In genomic region chr1:1250828-1251284, GRCh38 we compare ENCODE assay signal across 8 cellular contexts. TPM values are rescaled to one million over a fixed set of nuclear protein-coding genes. Genes with fewer than 3 reads are reported as not detected.
DNase-seq lines count a peak whose midpoint lies in the region; ATAC-seq and TF ChIP-seq lines count a peak whose summit lies in the region.

No MANE protein-coding gene starts in this region.

- H3K27ac ChIP-seq in C4-2B (0 out of 2 replicates have a peak overlapping the region, but pooled peaks have one; percentile 2), upper lobe of right lung (no peak overlapping the region), esophagus squamous epithelium (peak overlapping the region in 2 of 4 donors; percentile 27 to 34), body of pancreas (no peak overlapping the region)

- WGBS in esophagus squamous epithelium, 2 donors = 25 to 60% methylated on average over 4 to 12 of the region's 16 CpGs
- 74 to 95% methylated on average over 4 to 16 of the region's 16 CpGs for WGBS in body of pancreas, 2 donors

- peaks cover 9% of the 10 kb centered on the region for H3K4me1 Mint-ChIP-seq in activated CD4-positive, alpha-beta T cell treated with anti-CD3 and anti-CD28 coated beads, Interleukin-2, amount 10 ng/mL, durations not matched to agents 7 days and 5 days
- peaks cover 5 to 18% of the 10 kb centered on the region in 2 donors for H3K4me1 Mint-ChIP-seq in immature natural killer cell

- H3K4me3 ChIP-seq in upper lobe of right lung (no peak overlapping the region), esophagus squamous epithelium (no peak overlapping the region), body of pancreas (no peak overlapping the region)

- peaks cover 5% of the 10 kb centered on the region for H3K27me3 ChIP-seq in upper lobe of right lung
- peaks cover 0 to 24% (median 7%) of the 10 kb centered on the region in 4 donors for H3K27me3 ChIP-seq in esophagus squamous epithelium
- no peaks in the 10 kb centered on the region for H3K27me3 ChIP-seq in body of pancreas

- no peaks in the 10 kb centered on the region for H3K9me3 Mint-ChIP-seq in activated CD4-positive, alpha-beta T cell treated with anti-CD3 and anti-CD28 coated beads, Interleukin-2, amount 10 ng/mL, durations not matched to agents 7 days and 5 days
- H3K9me3 Mint-ChIP-seq in immature natural killer cell = no peaks in the 10 kb centered on the region

- DNase-seq in activated CD4-positive, alpha-beta T cell treated with anti-CD3 and anti-CD28 coated beads, Interleukin-2, amount 10 ng/mL, durations not matched to agents 7 days and 5 days = no peak
- DNase-seq in immature natural killer cell = peak; percentile 21 to 42 (median 31)
- no peak for DNase-seq in upper lobe of right lung
- DNase-seq in AG20443 (ENCODE audit: low spot score) = no peak
- DNase-seq in esophagus squamous epithelium (lab: John Stamatoyannopoulos, UW) = no peak
- DNase-seq in body of pancreas = no peak

- TF ChIP-seq CTCF in C4-2B (conservative IDR thresholded peaks at IDR 0.05) (no peak), upper lobe of right lung (IDR thresholded peaks at IDR 0.05) (no peak), esophagus squamous epithelium (IDR thresholded peaks at IDR 0.05) (no peak), body of pancreas (IDR thresholded peaks at IDR 0.05) (no peak)

- H3K36me3 ChIP-seq in upper lobe of right lung (peaks cover 38% of the 10 kb centered on the region), esophagus squamous epithelium (peaks cover 0 to 47% (median 16%) of the 10 kb centered on the region in 3 donors), body of pancreas (replicated peaks in 1 of 2; ENCODE audit: insufficient read depth in 1 of 2, low read depth in 2 of 2) (peaks cover 6% of the 10 kb centered on the region in 2 donors)

- intact Hi-C loops in upper lobe of right lung (cut with DNase I) (no loop called here), esophagus squamous epithelium (cut with DNase I) (no loop called here), body of pancreas (cut with DNase I) (no loop called here)

- POLR2A ChIA-PET in activated CD4-positive, alpha-beta T cell treated with anti-CD3 and anti-CD28 coated beads, Interleukin-2, amount 10 ng/mL, durations not matched to agents 7 days and 5 days (lab: Charles Lee) = no interaction called here

- H3K36me3 Mint-ChIP-seq in activated CD4-positive, alpha-beta T cell treated with anti-CD3 and anti-CD28 coated beads, Interleukin-2, amount 10 ng/mL, durations not matched to agents 7 days and 5 days (ENCODE audit: low read depth) = peaks cover 18% of the 10 kb centered on the region
- H3K36me3 Mint-ChIP-seq in immature natural killer cell = peaks cover 0 to 6% (median 0%) of the 10 kb centered on the region in 3 donors

- H3K4me3 Mint-ChIP-seq in activated CD4-positive, alpha-beta T cell treated with anti-CD3 and anti-CD28 coated beads, Interleukin-2, amount 10 ng/mL, durations not matched to agents 7 days and 5 days = no peak overlapping the region
- H3K4me3 Mint-ChIP-seq in immature natural killer cell = peak overlapping the region in 3 of 5 donors; percentile 22 to 57 (median 46)

- H3K27ac Mint-ChIP-seq in activated CD4-positive, alpha-beta T cell treated with anti-CD3 and anti-CD28 coated beads, Interleukin-2, amount 10 ng/mL, durations not matched to agents 7 days and 5 days = peak overlapping the region; percentile 71
- H3K27ac Mint-ChIP-seq in immature natural killer cell = peak overlapping the region; percentile 64 to 90 (median 74)

- TF ChIP-seq POLR2A in esophagus squamous epithelium (IDR thresholded peaks at IDR 0.05) (no peak), body of pancreas (IDR thresholded peaks at IDR 0.05) (no peak)

- CTCF ChIA-PET in activated CD4-positive, alpha-beta T cell treated with anti-CD3 and anti-CD28 coated beads, Interleukin-2, amount 10 ng/mL, durations not matched to agents 7 days and 5 days (lab: Charles Lee) = interaction anchor here (0.6 to 1.6 kb wide), 7 partner anchors 9 to 210 kb away, joined by 3 to 9 read pairs (median 4); no protein-coding TSS in a partner anchor

- H3K9me3 ChIP-seq in upper lobe of right lung = no peaks in the 10 kb centered on the region
- H3K9me3 ChIP-seq in esophagus squamous epithelium = no peaks in the 10 kb centered on the region
- H3K9me3 ChIP-seq in body of pancreas = no peaks in the 10 kb centered on the region

- peak; percentile 64 for ATAC-seq in HG03378 (IDR thresholded peaks at IDR 0.05; ENCODE audit: unreplicated experiment)
- ATAC-seq in upper lobe of right lung = peak; percentile 4
- ATAC-seq in body of pancreas = no peak

- no peaks in the 10 kb centered on the region for H3K4me1 ChIP-seq in upper lobe of right lung
- H3K4me1 ChIP-seq in esophagus squamous epithelium = peaks cover 8 to 29% (median 12%) of the 10 kb centered on the region in 3 donors
- H3K4me1 ChIP-seq in body of pancreas = no peaks in the 10 kb centered on the region

- peaks cover 5% of the 10 kb centered on the region for H3K27me3 Mint-ChIP-seq in activated CD4-positive, alpha-beta T cell treated with anti-CD3 and anti-CD28 coated beads, Interleukin-2, amount 10 ng/mL, durations not matched to agents 7 days and 5 days
- peaks cover 0 to 1% (median 0%) of the 10 kb centered on the region in 3 donors for H3K27me3 Mint-ChIP-seq in immature natural killer cell (ENCODE audit: low read depth in 3 of 3)

RNA-seq across cellular contexts. Expression of gene C1QTNF12, which starts 4.3 kb away (rescaled TPM):
- total RNA-seq in activated CD4-positive, alpha-beta T cell treated with anti-CD3 and anti-CD28 coated beads, Interleukin-2, amount 10 ng/mL, durations not matched to agents 7 days and 5 days = 1 to 10 TPM; 1.2 to 1.4 TPM
- not detected for polyA plus RNA-seq in immature natural killer cell
- total RNA-seq in upper lobe of right lung (2.6 TPM), esophagus squamous epithelium (1 to 10 TPM in 2 of 4 donors, under 1 TPM in 1, not detected in 1; 0.79 to 3.0 (median 1.7) TPM), body of pancreas (not detected)

RNA-seq across cellular contexts. Expression of gene B3GALT6, which starts 18.8 kb away (rescaled TPM):
- 10 to 100 TPM; 15.8 to 19.2 TPM for total RNA-seq in activated CD4-positive, alpha-beta T cell treated with anti-CD3 and anti-CD28 coated beads, Interleukin-2, amount 10 ng/mL, durations not matched to agents 7 days and 5 days
- polyA plus RNA-seq in immature natural killer cell = 10 to 100 TPM in 1 of 3 donors, 1 to 10 TPM in 2; 5.3 to 13.9 (median 9.9) TPM
- 16.7 TPM for total RNA-seq in upper lobe of right lung
- total RNA-seq in esophagus squamous epithelium = 10 to 100 TPM; 13.5 to 17.5 (median 15.6) TPM
- 10 to 100 TPM; 18.4 to 35.6 TPM for total RNA-seq in body of pancreas

RNA-seq across cellular contexts. Expression of gene SDF4, which starts 19.1 kb away (rescaled TPM):
- 10 to 100 TPM; 81.7 to 91.4 TPM for total RNA-seq in activated CD4-positive, alpha-beta T cell treated with anti-CD3 and anti-CD28 coated beads, Interleukin-2, amount 10 ng/mL, durations not matched to agents 7 days and 5 days
- 100 to 1,000 TPM; 157 to 240 (median 194) TPM for polyA plus RNA-seq in immature natural killer cell
- total RNA-seq in upper lobe of right lung = 132 TPM
- total RNA-seq in esophagus squamous epithelium = 10 to 100 TPM; 65.0 to 75.4 (median 67.6) TPM
- 10 to 100 TPM; 89.2 to 97.6 TPM for total RNA-seq in body of pancreas

RNA-seq across cellular contexts. Expression of gene UBE2J2, which starts 22.8 kb away (rescaled TPM):
- total RNA-seq in activated CD4-positive, alpha-beta T cell treated with anti-CD3 and anti-CD28 coated beads, Interleukin-2, amount 10 ng/mL, durations not matched to agents 7 days and 5 days = 10 to 100 TPM; 63.4 to 63.7 TPM
- 100 to 1,000 TPM in 1 of 3 donors, 10 to 100 TPM in 2; 77.8 to 105 (median 83.9) TPM for polyA plus RNA-seq in immature natural killer cell
- total RNA-seq in upper lobe of right lung (52.5 TPM), esophagus squamous epithelium (10 to 100 TPM; 32.6 to 54.3 (median 42.5) TPM), body of pancreas (10 to 100 TPM; 23.6 to 39.2 TPM)

RNA-seq across cellular contexts. Expression of gene SCNN1D, which starts 29.4 kb away (rescaled TPM):
- total RNA-seq in activated CD4-positive, alpha-beta T cell treated with anti-CD3 and anti-CD28 coated beads, Interleukin-2, amount 10 ng/mL, durations not matched to agents 7 days and 5 days = 1 to 10 TPM; 5.1 to 6.6 TPM
- not detected for polyA plus RNA-seq in immature natural killer cell
- total RNA-seq in upper lobe of right lung (3.6 TPM), esophagus squamous epithelium (1 to 10 TPM; 1.1 to 8.3 (median 1.5) TPM), body of pancreas (1 to 10 TPM; 4.0 to 4.2 TPM)

Comparison
In these comparisons a context has a peak if more than half of its experiments do, and no peak if none do; other contexts are left out.
1. DNase-seq: peak in immature natural killer cell (3 of 3); none in activated CD4-positive, alpha-beta T cell treated with anti-CD3 and anti-CD28 coated beads, Interleukin-2, amount 10 ng/mL, durations not matched to agents 7 days and 5 days (single experiment), upper lobe of right lung (single experiment), AG20443 (single experiment), esophagus squamous epithelium (single experiment) and body of pancreas (0 of 4).